Comparison of ENCODE assay signal across 19 cellular contexts in the genomic region with DNA sequence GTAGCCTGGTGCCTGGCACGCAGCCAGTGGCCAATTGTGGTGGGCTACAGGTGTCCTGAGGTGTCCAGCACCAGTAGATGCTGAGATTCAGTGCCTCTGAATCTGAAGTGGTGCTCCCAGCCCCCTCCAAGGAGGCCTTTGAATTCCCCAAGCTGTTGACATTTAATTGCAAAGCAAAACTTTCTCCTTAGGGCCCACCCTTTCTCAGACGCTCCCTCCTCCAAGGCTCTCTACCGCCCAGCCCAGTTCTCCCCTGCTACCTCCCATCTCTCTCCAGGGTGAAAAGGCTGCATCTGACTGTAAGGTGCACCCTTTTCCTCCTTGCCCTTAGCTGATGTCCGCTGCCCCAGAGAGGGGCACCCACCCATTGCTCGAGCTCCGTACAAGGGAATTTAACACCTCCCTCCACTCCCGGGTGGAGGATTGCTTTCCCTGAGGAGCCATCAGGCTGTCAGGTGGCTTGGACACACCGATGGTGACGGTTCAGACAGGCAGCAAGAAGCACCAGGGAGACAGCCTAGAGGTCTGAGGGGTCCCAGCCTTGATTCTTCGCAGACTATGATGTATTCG. TPM values are rescaled to one million over a fixed set of nuclear protein-coding genes. Genes with fewer than 3 reads are reported as not detected.
A peak's percentile ranks its signal among the peaks of the same experiment; 100 is the strongest.
DNase-seq lines count a peak whose midpoint lies in the region; ATAC-seq and TF ChIP-seq lines count a peak whose summit lies in the region.
"Had no signal": no experiment of that assay in that cellular context is flagged by ENCODE, and none has a peak within 500 bp of the region (broad histone marks: within the 10 kb centered on the region; RNA-seq: fewer than 3 reads in every experiment).

No MANE protein-coding gene starts in this region.

- peaks cover 0 to 3% (median 0%) of the 10 kb centered on the region in 7 donors for H3K9me3 Mint-ChIP-seq in CD4-positive, CD25-positive, alpha-beta regulatory T cell
- H3K9me3 Mint-ChIP-seq in brain (peaks cover 3 to 24% (median 9%) of the 10 kb centered on the region in 5 experiments), naive B cell (peaks cover 0 to 12% (median 3%) of the 10 kb centered on the region in 7 donors)

- POLR2A ChIA-PET in PC-9 (lab: Charles Lee; ENCODE audit: unreplicated experiment), result interaction anchor here (0.6 kb wide), 1 partner anchor 150 kb away, joined by 6 read pairs; no protein-coding TSS in a partner anchor

- H3K27ac Mint-ChIP-seq in CD4-positive, CD25-positive, alpha-beta regulatory T cell, result no peak overlapping the region
- H3K27ac Mint-ChIP-seq in brain (no peak overlapping the region), naive B cell (peak overlapping the region in 1 of 6 donors; percentile 7)

- CTCF ChIA-PET in PC-9 (lab: Charles Lee), result interaction anchor here (0.6 kb wide), 1 partner anchor 27 kb away, joined by 3 read pairs; no protein-coding TSS in a partner anchor

- H3K4me1 ChIP-seq in CD4-positive, CD25-positive, alpha-beta regulatory T cell (ENCODE audit: control insufficient read depth, insufficient read depth, low read length, poor library complexity, severe bottlenecking), result peaks cover 9% of the 10 kb centered on the region
- peaks cover 9% of the 10 kb centered on the region for H3K4me1 ChIP-seq in PC-9 (replicated peaks; ENCODE audit: insufficient read depth)
- H3K4me1 ChIP-seq: prostate gland had no signal

- H4K20me1 ChIP-seq in PC-9 (ENCODE audit: insufficient read depth), result no peaks in the 10 kb centered on the region

- no peak overlapping the region for H3K4me2 ChIP-seq in PC-9

- intact Hi-C loops in PC-9 (cut with micrococcal nuclease; ENCODE audit: unreplicated experiment), result no loop called here

- DNase-seq in CD4-positive, CD25-positive, alpha-beta regulatory T cell, result no peak
- peak; percentile 30 for DNase-seq in GM13977 (ENCODE audit: low spot score)
- no peak for DNase-seq in naive B cell
- DNase-seq in PC-9, result no peak
- no peak for DNase-seq in NCI-H526 (lab: John Stamatoyannopoulos, UW)
- DNase-seq in DMS153 (lab: John Stamatoyannopoulos, UW), result no peak
- no peak for DNase-seq in activated naive CD4-positive, alpha-beta T cell treated with anti-CD3 and anti-CD28 coated beads, Interleukin-2, amount 50 U/mL, for 16 hours
- DNase-seq: activated CD4-positive, alpha-beta T cell treated with anti-CD3 and anti-CD28 coated beads for 1 hour; COR-L47; hypothalamus; left ventricle myocardium superior; NCI-H774; small intestine; stimulated activated CD4-positive, alpha-beta T cell treated with anti-CD3 and anti-CD28 coated beads, Interleukin-4, amount 100 ng/mL, for 24 hours had no signal

- H3F3A ChIP-seq in PC-9 (ENCODE audit: insufficient read depth, low read depth), result peaks cover 8% of the 10 kb centered on the region; the same call in 1 of the 2 replicates

- peaks cover 0 to 18% (median 3%) of the 10 kb centered on the region in 4 donors for H3K4me1 Mint-ChIP-seq in CD4-positive, CD25-positive, alpha-beta regulatory T cell
- peaks cover 13% of the 10 kb centered on the region for H3K4me1 Mint-ChIP-seq in brain
- peaks cover 3 to 10% (median 8%) of the 10 kb centered on the region in 3 donors for H3K4me1 Mint-ChIP-seq in naive B cell

- in situ Hi-C loops in GM13977 (cut with MboI; ENCODE audit: low pct_unique_long_range_greater_than_20kb, low sequenced_read_pairs, unreplicated experiment), result no loop called here

- no peaks in the 10 kb centered on the region for H3K9me2 ChIP-seq in PC-9 (ENCODE audit: insufficient read depth)

- no peaks in the 10 kb centered on the region for H3K9me3 ChIP-seq in CD4-positive, CD25-positive, alpha-beta regulatory T cell (ENCODE audit: control insufficient read depth in 2 of 2, low read length in 2 of 2)
- H3K9me3 ChIP-seq in PC-9 (ENCODE audit: insufficient read depth, low read depth), result no peaks in the 10 kb centered on the region
- H3K9me3 ChIP-seq: Peyer's patch, prostate gland, vagina had no signal

- TF ChIP-seq CTCF in GM13977 (IDR thresholded peaks at IDR 0.05; ENCODE audit: extremely low read depth, insufficient read depth, missing control alignments), result no peak
- no peak for TF ChIP-seq CTCF in brain (conservative IDR thresholded peaks at IDR 0.05)
- TF ChIP-seq CTCF in PC-9 (conservative IDR thresholded peaks at IDR 0.05), result no peak

- H3K27ac ChIP-seq in CD4-positive, CD25-positive, alpha-beta regulatory T cell (ENCODE audit: insufficient read depth, low read length, poor library complexity, severe bottlenecking), result no peak overlapping the region
- no peak overlapping the region for H3K27ac ChIP-seq in PC-9
- H3K27ac ChIP-seq: coronary artery, Peyer's patch, prostate gland, vagina had no signal

- no TSS peak for BruUV-seq in PC-9 (replicated peaks; lab: Mats Ljungman, UMichigan)

- no peaks in the 10 kb centered on the region for H3K36me3 ChIP-seq in CD4-positive, CD25-positive, alpha-beta regulatory T cell (ENCODE audit: control insufficient read depth, insufficient read depth, low read length)
- H3K36me3 ChIP-seq in PC-9 (ENCODE audit: low read depth), result no peaks in the 10 kb centered on the region
- H3K36me3 ChIP-seq: Peyer's patch, prostate gland, vagina had no signal

- H3K36me3 Mint-ChIP-seq in CD4-positive, CD25-positive, alpha-beta regulatory T cell, result no peaks in the 10 kb centered on the region
- no peaks in the 10 kb centered on the region for H3K36me3 Mint-ChIP-seq in brain
- no peaks in the 10 kb centered on the region for H3K36me3 Mint-ChIP-seq in naive B cell

- no peaks in the 10 kb centered on the region for H3K79me2 ChIP-seq in PC-9 (ENCODE audit: low read depth)

- peaks cover 82% of the 10 kb centered on the region for H3K27me3 Mint-ChIP-seq in CD4-positive, CD25-positive, alpha-beta regulatory T cell
- H3K27me3 Mint-ChIP-seq in brain (peaks cover 86% of the 10 kb centered on the region), naive B cell (peaks cover 60 to 87% (median 84%) of the 10 kb centered on the region in 3 donors)

- H3K27me3 ChIP-seq in CD4-positive, CD25-positive, alpha-beta regulatory T cell (ENCODE audit: control insufficient read depth, insufficient read depth, low read length), result peaks cover 37% of the 10 kb centered on the region
- H3K27me3 ChIP-seq in PC-9 (ENCODE audit: insufficient read depth, low read depth), result 0 out of 2 replicates have a peak, but pooled peaks cover 3% of the 10 kb centered on the region
- H3K27me3 ChIP-seq: vagina had no signal

- H3K4me3 Mint-ChIP-seq in CD4-positive, CD25-positive, alpha-beta regulatory T cell, result peak overlapping the region in 3 of 4 donors; percentile 46 to 75 (median 55)
- H3K4me3 Mint-ChIP-seq in brain (peak overlapping the region in 4 of 5 experiments; percentile 62 to 77 (median 68)), naive B cell (peak overlapping the region in 6 of 8 donors; percentile 14 to 71 (median 56))

- no peak overlapping the region for H3K4me3 ChIP-seq in CD4-positive, CD25-positive, alpha-beta regulatory T cell (ENCODE audit: low read depth, low read length)
- no peak overlapping the region for H3K4me3 ChIP-seq in PC-9
- H3K4me3 ChIP-seq: prostate gland had no signal

- ATAC-seq in CD4-positive, CD25-positive, alpha-beta regulatory T cell (ENCODE audit: low read depth in 2 of 2), result no peak
- no peak for ATAC-seq in naive B cell (ENCODE audit: low read depth in 2 of 2)

- no peak overlapping the region for H2AFZ ChIP-seq in PC-9

RNA-seq across cellular contexts. Expression of gene BEAN1, which starts 1.7 kb away (rescaled TPM):
- total RNA-seq in CD4-positive, CD25-positive, alpha-beta regulatory T cell, result not detected
- polyA plus RNA-seq in CD4-positive, CD25-positive, alpha-beta regulatory T cell, result under 1 TPM in 2 of 4 donors, not detected in 2; 0.07 to 0.17 TPM
- 6.1 TPM for polyA plus RNA-seq in brain (ENCODE audit: insufficient read depth, low read depth, low replicate concordance)
- polyA plus RNA-seq in naive B cell (ENCODE audit: low read depth in 6 of 6), result not detected
- total RNA-seq in PC-9 (2021), result 0.37 and 0.48 TPM in 2 replicates
- total RNA-seq: Peyer's patch, vagina had no signal
